ENCODE assay signal across 8 cellular contexts in genomic region chr12:122023339-122024131, GRCh38. TPM values are rescaled to one million over a fixed set of nuclear protein-coding genes. Genes with fewer than 3 reads are reported as not detected.
DNase-seq lines count a peak whose midpoint lies in the region; ATAC-seq, FAIRE-seq and TF ChIP-seq lines count a peak whose summit lies in the region.

No MANE protein-coding gene starts in this region.

- H3K27me3 Mint-ChIP-seq in astrocyte (ENCODE audit: low read depth, unreplicated experiment) (peaks cover 10% of the 10 kb centered on the region), osteocyte (ENCODE audit: unreplicated experiment) (no peaks in the 10 kb centered on the region)

- H3K79me2 ChIP-seq in astrocyte (ENCODE audit: insufficient read depth, low read length) = peaks cover 25% of the 10 kb centered on the region

- no peaks in the 10 kb centered on the region for H3K36me3 ChIP-seq in astrocyte (ENCODE audit: insufficient read depth, low read length)

- H3K9me3 Mint-ChIP-seq in astrocyte (ENCODE audit: unreplicated experiment) (peaks cover 5% of the 10 kb centered on the region), osteocyte (ENCODE audit: unreplicated experiment) (no peaks in the 10 kb centered on the region)

- DNase-seq in AG08395 (ENCODE audit: low spot score) (peak; percentile 90), GM12892 (ENCODE audit: insufficient read length) (no peak), NCI-H345 treated with DMSO at 0.1 percent for 48 hours (lab: John Stamatoyannopoulos, UW; ENCODE audit: unreplicated experiment) (peak; percentile 46), astrocyte (ENCODE audit: low read depth) (peak; percentile 54), left cardiac atrium (peak; percentile 77), osteocyte (ENCODE audit: extremely low spot score, unreplicated experiment) (no peak), mesenteric fat pad (ENCODE audit: low spot score) (no peak)

- FAIRE-seq in GM12892 (lab: Jason Lieb, UNC) = peak; percentile 57
- FAIRE-seq in astrocyte (lab: Jason Lieb, UNC) = no peak

- ATAC-seq in left cardiac atrium (peak; percentile 73 to 78), GM19467 (IDR thresholded peaks at IDR 0.05; ENCODE audit: unreplicated experiment) (no peak)

- H3K4me1 ChIP-seq in astrocyte (ENCODE audit: insufficient read depth, low read length) = peaks cover 31% of the 10 kb centered on the region

- no peaks in the 10 kb centered on the region for H3K27me3 ChIP-seq in astrocyte (ENCODE audit: insufficient read depth, low read length)

- H3K4me1 Mint-ChIP-seq in astrocyte (ENCODE audit: low read depth, unreplicated experiment) (peaks cover 3% of the 10 kb centered on the region), osteocyte (ENCODE audit: unreplicated experiment) (peaks cover 19% of the 10 kb centered on the region)

- no peaks in the 10 kb centered on the region for H3K9me3 ChIP-seq in astrocyte (ENCODE audit: insufficient read depth, low read depth, low read length)

- no peak for TF ChIP-seq CTCF in astrocyte (IDR thresholded peaks at IDR 0.05; ENCODE audit: insufficient read depth, low read depth, low read length)
- TF ChIP-seq CTCF in osteocyte (IDR thresholded peaks at IDR 0.05) = no peak

- peak overlapping the region; percentile 88 for H3K4me3 Mint-ChIP-seq in astrocyte (ENCODE audit: unreplicated experiment)
- peak overlapping the region; percentile 84 for H3K4me3 Mint-ChIP-seq in osteocyte (ENCODE audit: unreplicated experiment)

- peak overlapping the region; percentile 64 for H3K27ac ChIP-seq in astrocyte (ENCODE audit: low read depth, low read length)

- TF ChIP-seq POLR2A in GM12892 (IDR thresholded peaks at IDR 0.05; ENCODE audit: low read depth, low read length) = no peak

- peaks cover 18% of the 10 kb centered on the region for H4K20me1 ChIP-seq in astrocyte (ENCODE audit: insufficient read depth, low read length)

- H2AFZ ChIP-seq in astrocyte (ENCODE audit: low read depth, low read length) = peak overlapping the region; percentile 83

- H3K36me3 Mint-ChIP-seq in astrocyte (ENCODE audit: low read depth, unreplicated experiment) (no peaks in the 10 kb centered on the region), osteocyte (ENCODE audit: unreplicated experiment) (no peaks in the 10 kb centered on the region)

- H3K27ac Mint-ChIP-seq in astrocyte (ENCODE audit: unreplicated experiment) (peak overlapping the region; percentile 53), osteocyte (ENCODE audit: unreplicated experiment) (peak overlapping the region; percentile 90)

- H3K9ac ChIP-seq in astrocyte (ENCODE audit: low read length) = peak overlapping the region; percentile 88

- H3K4me3 ChIP-seq in astrocyte (ENCODE audit: insufficient read depth, low read depth, low read length) = peak overlapping the region; percentile 74

- intact Hi-C loops in left cardiac atrium (cut with DNase I) = loop anchor here in 1 of 2 donors (2.0 kb wide), 1 partner anchor 55 kb away; the partner anchor contains the start of gene MLXIP

- H3K4me2 ChIP-seq in astrocyte (ENCODE audit: low read length) = peak overlapping the region; percentile 91

RNA-seq across cellular contexts. Expression of gene BCL7A, which starts 1.9 kb away (rescaled TPM):
- 6.7 TPM for polyA plus RNA-seq in GM12892 (2012; ENCODE audit: missing spikeins)
- total RNA-seq in astrocyte (8.5 and 9.6 TPM in 2 replicates), left cardiac atrium (10 to 100 TPM in 1 of 2 donors, 1 to 10 TPM in 1; 9.8 to 11.3 TPM), osteocyte (10.0 and 11.8 TPM in 2 replicates), mesenteric fat pad (3.2 TPM)

RNA-seq across cellular contexts. Expression of gene MLXIP, which starts 55.0 kb away (rescaled TPM):
- 4.2 TPM for polyA plus RNA-seq in GM12892 (2012; ENCODE audit: missing spikeins)
- 62.5 and 73.4 TPM in 2 replicates for total RNA-seq in astrocyte
- total RNA-seq in left cardiac atrium = 10 to 100 TPM; 30.8 to 31.3 TPM
- total RNA-seq in osteocyte = 51.8 and 54.5 TPM in 2 replicates
- total RNA-seq in mesenteric fat pad = 68.4 TPM

Comparison
In these comparisons a context has a peak if more than half of its experiments do, and no peak if none do; other contexts are left out.
1. DNase-seq: peak in AG08395 (single experiment), NCI-H345 treated with DMSO at 0.1 percent for 48 hours (single experiment), astrocyte (single experiment) and left cardiac atrium (single experiment); none in GM12892 (single experiment), osteocyte (single experiment) and mesenteric fat pad (single experiment).